In the genomic region with DNA sequence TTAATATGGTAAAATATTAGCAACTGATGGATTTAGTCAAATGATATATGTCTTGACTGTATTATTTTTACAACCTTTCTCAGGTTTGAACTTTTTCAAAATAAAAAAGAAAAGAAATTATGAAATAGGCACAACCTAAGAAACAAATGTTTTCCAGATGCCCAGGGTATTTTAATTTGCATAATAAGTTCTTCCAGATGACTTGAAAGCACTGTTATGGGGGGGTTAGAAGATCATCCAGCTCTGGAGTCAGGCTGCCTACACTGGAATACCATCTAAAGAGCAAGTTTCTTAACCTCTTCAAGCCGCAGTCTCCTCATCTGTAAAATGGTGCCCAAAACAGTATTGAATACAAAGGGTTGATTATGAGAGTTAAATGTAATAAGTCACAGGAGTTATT, we compare ENCODE assay signal across 19 cellular contexts. TPM values are rescaled to one million over a fixed set of nuclear protein-coding genes. Genes with fewer than 3 reads are reported as not detected.
A peak's percentile ranks its signal among the peaks of the same experiment; 100 is the strongest.
DNase-seq lines count a peak whose midpoint lies in the region; ATAC-seq and TF ChIP-seq lines count a peak whose summit lies in the region.
"Had no signal": no experiment of that assay in that cellular context is flagged by ENCODE, and none has a peak within 500 bp of the region (broad histone marks: within the 10 kb centered on the region; RNA-seq: fewer than 3 reads in every experiment).

No MANE protein-coding gene starts in this region.

- no peaks in the 10 kb centered on the region for H3K36me3 ChIP-seq in right atrium auricular region
- H3K36me3 ChIP-seq in heart right ventricle, result no peaks in the 10 kb centered on the region
- H3K36me3 ChIP-seq in sigmoid colon, result no peaks in the 10 kb centered on the region
- H3K36me3 ChIP-seq: neutrophil had no signal

- H3K4me1 ChIP-seq in right atrium auricular region (peaks cover 0 to 70% of the 10 kb centered on the region in 2 donors), heart right ventricle (peaks cover 10 to 87% (median 57%) of the 10 kb centered on the region in 9 donors), sigmoid colon (peaks cover 0 to 93% (median 91%) of the 10 kb centered on the region in 4 donors)

- TF ChIP-seq POLR2A in sigmoid colon (IDR thresholded peaks at IDR 0.05), result no peak

- H3K4me3 ChIP-seq in right atrium auricular region, result no peak overlapping the region
- H3K4me3 ChIP-seq in heart right ventricle, result no peak overlapping the region
- peak overlapping the region in 1 of 4 donors; percentile 21 for H3K4me3 ChIP-seq in sigmoid colon
- H3K4me3 ChIP-seq: GM12878 had no signal

- 92 to 97% methylated on average over 1 of the region's 1 CpG for WGBS in heart right ventricle, 2 donors
- WGBS in sigmoid colon, 2 donors, result 98% methylated on average over 1 of the region's 1 CpG

- TF ChIP-seq CTCF in right atrium auricular region (IDR thresholded peaks at IDR 0.05), result no peak
- no peak for TF ChIP-seq CTCF in heart right ventricle (IDR thresholded peaks at IDR 0.05)
- TF ChIP-seq CTCF in sigmoid colon (IDR thresholded peaks at IDR 0.05), result no peak

- H3K27ac ChIP-seq in right atrium auricular region, result peak overlapping the region; percentile 53 to 65
- peak overlapping the region in 5 of 10 donors; percentile 44 to 73 (median 53) for H3K27ac ChIP-seq in heart right ventricle
- peak overlapping the region; percentile 59 to 86 (median 78) for H3K27ac ChIP-seq in sigmoid colon

- TF ChIP-seq EP300 in sigmoid colon (IDR thresholded peaks at IDR 0.05), result no peak

- H3K27me3 ChIP-seq in right atrium auricular region (no peaks in the 10 kb centered on the region), heart right ventricle (no peaks in the 10 kb centered on the region), sigmoid colon (no peaks in the 10 kb centered on the region)
- H3K27me3 ChIP-seq: neutrophil had no signal

- ATAC-seq in heart right ventricle, result no peak
- ATAC-seq in HG02973 (IDR thresholded peaks at IDR 0.05; ENCODE audit: unreplicated experiment), result no peak
- ATAC-seq: activated CD4-positive, CD25-positive, alpha-beta regulatory T cell treated with anti-CD3 and anti-CD28 coated beads, Interleukin-2, amount 50 U/mL, for 24 hours; activated T-helper 17 cell treated with anti-CD3 and anti-CD28 coated beads, Interleukin-2, amount 50 U/mL, for 72 hours; GM12878 had no signal

- H3K9me3 ChIP-seq in right atrium auricular region (no peaks in the 10 kb centered on the region), heart right ventricle (no peaks in the 10 kb centered on the region), sigmoid colon (no peaks in the 10 kb centered on the region)
- H3K9me3 ChIP-seq: neutrophil had no signal

- intact Hi-C loops in heart right ventricle (cut with DNase I) (no loop called here), sigmoid colon (cut with DNase I) (no loop called here)

- DNase-seq in right atrium auricular region (ENCODE audit: low spot score) (no peak), heart right ventricle (no peak), fibroblast of gingiva (ENCODE audit: low read depth) (peak; percentile 42), sigmoid colon (no peak), GM03348 (ENCODE audit: low spot score) (no peak), DMS 273 treated with DMSO at 0.1 percent for 48 hours (lab: John Stamatoyannopoulos, UW) (no peak), AG08396 (ENCODE audit: low spot score) (no peak)
- DNase-seq: central memory CD4-positive, alpha-beta T cell; GDM1; KG1; NCI-H1092; NCI-H526; stimulated activated CD4-positive, alpha-beta T cell treated with anti-CD3 and anti-CD28 coated beads, Interleukin-4, amount 100 ng/mL, for 24 hours; T-helper 9 cell had no signal

RNA-seq across cellular contexts. Expression of gene CREB3L2, which starts 32.1 kb away (rescaled TPM):
- total RNA-seq in right atrium auricular region, result 10 to 100 TPM; 25.6 to 39.6 TPM
- 10 to 100 TPM; 16.1 to 34.2 (median 23.7) TPM for total RNA-seq in heart right ventricle
- 1 to 10 TPM; 4.2 to 8.4 TPM for polyA plus RNA-seq in heart right ventricle
- 10 to 100 TPM; 26.0 to 41.3 (median 30.2) TPM for total RNA-seq in sigmoid colon
- 10 to 100 TPM in 1 of 3 donors, 1 to 10 TPM in 2; 3.0 to 15.6 (median 4.4) TPM for polyA plus RNA-seq in sigmoid colon
